ENCODE assay signal across 10 cellular contexts in genomic region chr1:3315991-3316943, GRCh38.
DNase-seq lines count a peak whose midpoint lies in the region; ATAC-seq and TF ChIP-seq lines count a peak whose summit lies in the region.
"Had no signal": no experiment of that assay in that cellular context is flagged by ENCODE, and none has a peak within 500 bp of the region (broad histone marks: within the 10 kb centered on the region; RNA-seq: fewer than 3 reads in every experiment).

No MANE protein-coding gene starts in this region.

- H3K4me1 ChIP-seq in CD8-positive, alpha-beta T cell (ENCODE audit: insufficient read depth, low read length) = no peaks in the 10 kb centered on the region
- H3K4me1 ChIP-seq in HEK293 (ENCODE audit: control insufficient read depth, insufficient read depth, low read length) (peaks cover 5% of the 10 kb centered on the region; the same call in 1 of the 2 replicates), ascending aorta (peaks cover 28 to 66% of the 10 kb centered on the region in 2 donors)
- H3K4me1 ChIP-seq: HAP-1 had no signal

- peaks cover 7% of the 10 kb centered on the region for H3K9me3 Mint-ChIP-seq in CD8-positive, alpha-beta T cell
- H3K9me3 Mint-ChIP-seq in nephron progenitor cell = no peaks in the 10 kb centered on the region

- intact Hi-C loops in CD8-positive, alpha-beta T cell (cut with DNase I, micrococcal nuclease) = no loop called here
- intact Hi-C loops in ascending aorta (cut with DNase I) = loop anchor here (2.0 to 10.0 kb wide), 2 partner anchors 121 to 229 kb away; no protein-coding TSS in a partner anchor

- peak; percentile 85 for ATAC-seq in CD8-positive, alpha-beta T cell
- ATAC-seq in HG03139 (IDR thresholded peaks at IDR 0.05; ENCODE audit: unreplicated experiment) = no peak
- ATAC-seq: left lobe of liver had no signal

- H3K27me3 Mint-ChIP-seq in CD8-positive, alpha-beta T cell (ENCODE audit: low read depth) = peaks cover 7% of the 10 kb centered on the region
- peaks cover 22% of the 10 kb centered on the region for H3K27me3 Mint-ChIP-seq in nephron progenitor cell (ENCODE audit: low read depth, poor library complexity)

- no peak for TF ChIP-seq CTCF in CD8-positive, alpha-beta T cell (IDR thresholded peaks at IDR 0.05)
- no peak for TF ChIP-seq CTCF in HEK293 (tag by site-specific recombination; IDR thresholded peaks at IDR 0.05)
- no peak for TF ChIP-seq CTCF in ascending aorta (IDR thresholded peaks at IDR 0.05)
- no peak for TF ChIP-seq CTCF in nephron progenitor cell (IDR thresholded peaks at IDR 0.05)

- CTCF ChIA-PET in CD8-positive, alpha-beta T cell (lab: Charles Lee) = no interaction called here
- CTCF ChIA-PET in HEK293 (lab: Yijun Ruan, JAX) = interaction anchor here (0.6 to 2.1 kb wide), 2 partner anchors 32 to 304 kb away, joined by 3 to 6 read pairs; no protein-coding TSS in a partner anchor

- H3K4me1 Mint-ChIP-seq in CD8-positive, alpha-beta T cell (ENCODE audit: low read depth) = peaks cover 11% of the 10 kb centered on the region
- peaks cover 71% of the 10 kb centered on the region for H3K4me1 Mint-ChIP-seq in nephron progenitor cell

- peak overlapping the region; percentile 81 for H3K27ac ChIP-seq in CD8-positive, alpha-beta T cell (ENCODE audit: low read depth, low read length)
- no peak overlapping the region for H3K27ac ChIP-seq in HEK293 (ENCODE audit: extremely low read depth, low read depth, low read length)
- H3K27ac ChIP-seq in ascending aorta = peak overlapping the region; percentile 98 to 99

- H3K27me3 ChIP-seq in CD8-positive, alpha-beta T cell (ENCODE audit: insufficient read depth, low read length) = no peaks in the 10 kb centered on the region
- no peaks in the 10 kb centered on the region for H3K27me3 ChIP-seq in ascending aorta

- H3K9me3 ChIP-seq in CD8-positive, alpha-beta T cell (ENCODE audit: low read length) = no peaks in the 10 kb centered on the region
- H3K9me3 ChIP-seq in HEK293 (ENCODE audit: control insufficient read depth, insufficient read depth, low read depth, low read length) (no peaks in the 10 kb centered on the region), ascending aorta (no peaks in the 10 kb centered on the region)
- H3K9me3 ChIP-seq: HAP-1 had no signal

- H3K4me3 ChIP-seq in CD8-positive, alpha-beta T cell (ENCODE audit: low read depth, low read length) = no peak overlapping the region
- H3K4me3 ChIP-seq in HEK293 (ENCODE audit: low read depth, low read length) = no peak overlapping the region
- no peak overlapping the region for H3K4me3 ChIP-seq in ascending aorta
- H3K4me3 ChIP-seq: HAP-1 had no signal

- no peak overlapping the region for H3K4me3 Mint-ChIP-seq in CD8-positive, alpha-beta T cell
- H3K4me3 Mint-ChIP-seq in nephron progenitor cell = peak overlapping the region; percentile 70

- peak overlapping the region; percentile 95 for H3K27ac Mint-ChIP-seq in CD8-positive, alpha-beta T cell
- H3K27ac Mint-ChIP-seq in nephron progenitor cell = no peak overlapping the region

- POLR2A ChIA-PET in CD8-positive, alpha-beta T cell (lab: Charles Lee) = no interaction called here
- POLR2A ChIA-PET in HEK293 (lab: Yijun Ruan, JAX) = no interaction called here

- no peaks in the 10 kb centered on the region for H3K36me3 Mint-ChIP-seq in CD8-positive, alpha-beta T cell
- no peaks in the 10 kb centered on the region for H3K36me3 Mint-ChIP-seq in nephron progenitor cell (ENCODE audit: low read depth)

- peak in 1 of 7 experiments; percentile 52 for DNase-seq in CD8-positive, alpha-beta T cell
- DNase-seq in ascending aorta (ENCODE audit: low spot score in 2 of 2) (no peak), nephron progenitor cell (no peak), NCI-H1092 (lab: John Stamatoyannopoulos, UW) (no peak), glomerular visceral epithelial cell (ENCODE audit: extremely low spot score) (no peak)
- DNase-seq: retina had no signal

- H3K36me3 ChIP-seq in CD8-positive, alpha-beta T cell (ENCODE audit: insufficient read depth, low read length) = no peaks in the 10 kb centered on the region
- no peaks in the 10 kb centered on the region for H3K36me3 ChIP-seq in HEK293 (ENCODE audit: control insufficient read depth in 2 of 2, insufficient read depth in 1 of 2, low read length in 2 of 2)
- no peaks in the 10 kb centered on the region for H3K36me3 ChIP-seq in ascending aorta
- H3K36me3 ChIP-seq: HAP-1 had no signal

TF ChIP-seq in HEK293, 187 proteins besides CTCF, POLR2A, EP300 and RAD21:
- TF ChIP-seq ZBTB11 (tag by site-specific recombination; conservative IDR thresholded peaks at IDR 0.05; ENCODE audit: low read depth) (peak; percentile 26; the same call in 1 of the 2 replicates), ZNF302 (tag by site-specific recombination; IDR thresholded peaks at IDR 0.05; ENCODE audit: low read depth) (no peak)
